Comparison of ENCODE assay signal across 1 cellular context in genomic region chr18:76361219-76361618, GRCh38.
TF ChIP-seq lines count a peak whose summit lies in the region.

No MANE protein-coding gene starts in this region.

TF ChIP-seq in GM23338, 12 proteins besides CTCF, POLR2A, EP300 and RAD21 (continued from another document):
- no peak for TF ChIP-seq ZNF462 (CRISPR knock-in tag; IDR thresholded peaks at IDR 0.05)
- no peak for TF ChIP-seq REST (IDR thresholded peaks at IDR 0.05; ENCODE audit: unreplicated experiment)
- TF ChIP-seq NANOG (IDR thresholded peaks at IDR 0.05; ENCODE audit: borderline replicate concordance), result no peak
- TF ChIP-seq CREB1 (CRISPR knock-in tag; IDR thresholded peaks at IDR 0.05; ENCODE audit: low read depth), result no peak
- TF ChIP-seq ZNF331 (CRISPR knock-in tag; IDR thresholded peaks at IDR 0.05; ENCODE audit: low read depth), result no peak
- TF ChIP-seq STAT1 (IDR thresholded peaks at IDR 0.05; ENCODE audit: unreplicated experiment), result no peak
- no peak for TF ChIP-seq EZH2 (IDR thresholded peaks at IDR 0.05; ENCODE audit: low read depth, unreplicated experiment)
- no peak for TF ChIP-seq POLR2AphosphoS5 (IDR thresholded peaks at IDR 0.05; ENCODE audit: low read depth)
- no peak for TF ChIP-seq ZNF114 (CRISPR knock-in tag; IDR thresholded peaks at IDR 0.05)
- TF ChIP-seq JUNB (IDR thresholded peaks at IDR 0.05; ENCODE audit: unreplicated experiment), result no peak
